Comparison of ENCODE assay signal across 18 cellular contexts in genomic region chr9:89411759-89412158, GRCh38.
DNase-seq lines count a peak whose midpoint lies in the region; ATAC-seq and TF ChIP-seq lines count a peak whose summit lies in the region.
"Had no signal": no experiment of that assay in that cellular context is flagged by ENCODE, and none has a peak within 500 bp of the region (broad histone marks: within the 10 kb centered on the region; RNA-seq: fewer than 3 reads in every experiment).

No MANE protein-coding gene starts in this region.

- ATAC-seq in activated CD8-positive, alpha-beta memory T cell treated with anti-CD3 and anti-CD28 coated beads, Interleukin-2, amount 10 ng/mL, durations not matched to agents 7 days and 5 days: no peak
- no peak for ATAC-seq in gastrocnemius medialis
- ATAC-seq: foreskin keratinocyte, left ventricle myocardium superior had no signal

- H3K27ac Mint-ChIP-seq in activated CD8-positive, alpha-beta memory T cell treated with anti-CD3 and anti-CD28 coated beads, Interleukin-2, amount 10 ng/mL, durations not matched to agents 7 days and 5 days: peak overlapping the region; percentile 94
- H3K27ac Mint-ChIP-seq in activated CD4-positive, alpha-beta memory T cell treated with anti-CD3 and anti-CD28 coated beads for 36 hours: peak overlapping the region; percentile 91

- intact Hi-C loops in activated CD4-positive, alpha-beta memory T cell treated with anti-CD3 and anti-CD28 coated beads for 36 hours (cut with micrococcal nuclease): loop anchor here (5.0 kb wide), 1 partner anchor 34 kb away; no protein-coding TSS in a partner anchor
- intact Hi-C loops in gastrocnemius medialis (cut with DNase I; ENCODE audit: low total_unique reads): loop anchor here (2.0 to 5.0 kb wide), 2 partner anchors 71 to 136 kb away; no protein-coding TSS in a partner anchor

- TF ChIP-seq POLR2A in gastrocnemius medialis (IDR thresholded peaks at IDR 0.05): no peak

- in situ Hi-C loops in gastrocnemius medialis (cut with MboI; ENCODE audit: low sequenced_read_pairs in 4 of 4): loop anchor here in 1 of 4 donors (25.0 kb wide), 1 partner anchor 126 kb away; no protein-coding TSS in a partner anchor

- peaks cover 97% of the 10 kb centered on the region for H3K4me1 Mint-ChIP-seq in activated CD8-positive, alpha-beta memory T cell treated with anti-CD3 and anti-CD28 coated beads, Interleukin-2, amount 10 ng/mL, durations not matched to agents 7 days and 5 days
- H3K4me1 Mint-ChIP-seq in activated CD4-positive, alpha-beta memory T cell treated with anti-CD3 and anti-CD28 coated beads for 36 hours (ENCODE audit: low read depth): peaks cover 89% of the 10 kb centered on the region

- H3K36me3 Mint-ChIP-seq in activated CD8-positive, alpha-beta memory T cell treated with anti-CD3 and anti-CD28 coated beads, Interleukin-2, amount 10 ng/mL, durations not matched to agents 7 days and 5 days: peaks cover 84% of the 10 kb centered on the region
- H3K36me3 Mint-ChIP-seq in activated CD4-positive, alpha-beta memory T cell treated with anti-CD3 and anti-CD28 coated beads for 36 hours: peaks cover 68% of the 10 kb centered on the region

- no peaks in the 10 kb centered on the region for H3K27me3 Mint-ChIP-seq in activated CD8-positive, alpha-beta memory T cell treated with anti-CD3 and anti-CD28 coated beads, Interleukin-2, amount 10 ng/mL, durations not matched to agents 7 days and 5 days
- no peaks in the 10 kb centered on the region for H3K27me3 Mint-ChIP-seq in activated CD4-positive, alpha-beta memory T cell treated with anti-CD3 and anti-CD28 coated beads for 36 hours

- H3K27me3 ChIP-seq in ectodermal cell (ENCODE audit: control insufficient read depth, insufficient read depth, low read length, poor library complexity, severe bottlenecking) (no peaks in the 10 kb centered on the region), gastrocnemius medialis (no peaks in the 10 kb centered on the region)
- H3K27me3 ChIP-seq: foreskin keratinocyte had no signal

- CTCF ChIA-PET in activated CD8-positive, alpha-beta memory T cell treated with anti-CD3 and anti-CD28 coated beads, Interleukin-2, amount 10 ng/mL, durations not matched to agents 7 days and 5 days (lab: Charles Lee): interaction anchor here (1.1 to 2.5 kb wide), 4 partner anchors 10 to 17 kb away, joined by 3 to 8 read pairs (median 3); no protein-coding TSS in a partner anchor
- CTCF ChIA-PET in activated CD4-positive, alpha-beta memory T cell treated with anti-CD3 and anti-CD28 coated beads for 36 hours (lab: Charles Lee): interaction anchor here (0.8 to 3.4 kb wide), 4 partner anchors 18 to 138 kb away, joined by 3 to 87 read pairs (median 19); no protein-coding TSS in a partner anchor

- H3K27ac ChIP-seq in ectodermal cell (ENCODE audit: insufficient read depth, low read depth, low read length, poor library complexity, severe bottlenecking): peak overlapping the region; percentile 84
- peak overlapping the region in 3 of 4 donors; percentile 40 to 85 (median 52) for H3K27ac ChIP-seq in gastrocnemius medialis
- H3K27ac ChIP-seq: foreskin keratinocyte, prostate gland had no signal

- H3K9me3 ChIP-seq in ectodermal cell (ENCODE audit: control insufficient read depth, low read length) (peaks cover 4% of the 10 kb centered on the region), gastrocnemius medialis (no peaks in the 10 kb centered on the region)
- H3K9me3 ChIP-seq: prostate gland had no signal

- TF ChIP-seq CTCF in gastrocnemius medialis (IDR thresholded peaks at IDR 0.05 in 4 of 5, conservative IDR thresholded peaks at IDR 0.05 in 1 of 5): no peak
- no peak for TF ChIP-seq CTCF in GM10266 (IDR thresholded peaks at IDR 0.05; ENCODE audit: control insufficient read depth, insufficient read depth, low read depth, missing control alignments)

- H3K4me1 ChIP-seq in ectodermal cell (ENCODE audit: control insufficient read depth, insufficient read depth, low read length): peaks cover 32% of the 10 kb centered on the region
- H3K4me1 ChIP-seq in gastrocnemius medialis: peaks cover 49 to 67% of the 10 kb centered on the region in 2 donors
- H3K4me1 ChIP-seq: foreskin keratinocyte, prostate gland had no signal

- H3K4me3 Mint-ChIP-seq in activated CD8-positive, alpha-beta memory T cell treated with anti-CD3 and anti-CD28 coated beads, Interleukin-2, amount 10 ng/mL, durations not matched to agents 7 days and 5 days: peak overlapping the region; percentile 64
- no peak overlapping the region for H3K4me3 Mint-ChIP-seq in activated CD4-positive, alpha-beta memory T cell treated with anti-CD3 and anti-CD28 coated beads for 36 hours

- WGBS in ectodermal cell, 2 experiments: 87 to 91% methylated on average over 6 of the region's 6 CpGs

- H3K36me3 ChIP-seq in ectodermal cell (ENCODE audit: control insufficient read depth, insufficient read depth, low read length) (peaks cover 4% of the 10 kb centered on the region), gastrocnemius medialis (no peaks in the 10 kb centered on the region)
- H3K36me3 ChIP-seq: prostate gland had no signal

- no peak overlapping the region for H3K4me3 ChIP-seq in ectodermal cell (ENCODE audit: insufficient read depth, low read depth, low read length)
- no peak overlapping the region for H3K4me3 ChIP-seq in gastrocnemius medialis
- H3K4me3 ChIP-seq: prostate gland had no signal

- no peaks in the 10 kb centered on the region for H3K9me3 Mint-ChIP-seq in activated CD8-positive, alpha-beta memory T cell treated with anti-CD3 and anti-CD28 coated beads, Interleukin-2, amount 10 ng/mL, durations not matched to agents 7 days and 5 days (ENCODE audit: low read depth)
- peaks cover 18% of the 10 kb centered on the region for H3K9me3 Mint-ChIP-seq in activated CD4-positive, alpha-beta memory T cell treated with anti-CD3 and anti-CD28 coated beads for 36 hours

- POLR2A ChIA-PET in activated CD4-positive, alpha-beta memory T cell treated with anti-CD3 and anti-CD28 coated beads for 36 hours (lab: Charles Lee): no interaction called here

- no peak for DNase-seq in activated CD8-positive, alpha-beta memory T cell treated with anti-CD3 and anti-CD28 coated beads, Interleukin-2, amount 10 ng/mL, durations not matched to agents 7 days and 5 days
- DNase-seq in activated CD8-positive, alpha-beta memory T cell treated with anti-CD3 and anti-CD28 coated beads for 24 hours: no peak
- DNase-seq in activated CD4-positive, alpha-beta memory T cell treated with anti-CD3 and anti-CD28 coated beads for 36 hours: no peak
- DNase-seq in gastrocnemius medialis: no peak
- DNase-seq in GM10266 (ENCODE audit: extremely low spot score): no peak
- DNase-seq in NCI-H446 (lab: John Stamatoyannopoulos, UW): no peak
- DNase-seq in NOMO-1 (lab: John Stamatoyannopoulos, UW; ENCODE audit: unreplicated experiment in 2 of 2): no peak
- DNase-seq: activated CD4-positive, CD25-positive, alpha-beta regulatory T cell; activated T-cell treated with anti-CD3 and anti-CD28 coated beads for 4 hours; aorta; foreskin keratinocyte; KBM-7; left ventricle myocardium superior; NCI-H1092 treated with DMSO at 0.1 percent for 48 hours; NCI-H2171; RPMI8226 had no signal
